ENCODE assay signal across 11 cellular contexts in the genomic region with DNA sequence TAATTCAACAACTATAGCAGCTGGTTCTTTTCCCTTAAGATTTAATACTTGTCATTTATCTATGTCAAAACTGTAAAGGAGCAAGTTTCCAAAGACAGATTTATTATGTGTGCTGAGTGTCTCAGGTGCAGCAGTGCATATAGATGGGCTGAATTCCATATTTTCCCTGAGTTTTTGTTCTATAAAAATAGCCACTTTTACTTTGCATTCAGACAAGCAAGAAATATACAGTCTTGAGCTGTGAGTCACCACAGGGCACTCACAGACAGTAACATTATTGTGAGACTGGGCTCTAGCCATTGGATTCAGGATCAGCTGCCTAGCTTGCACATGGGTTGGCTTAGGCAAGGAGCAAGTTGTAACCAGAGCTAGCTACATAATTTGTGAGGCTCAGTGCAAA.
DNase-seq lines count a peak whose midpoint lies in the region; ATAC-seq, FAIRE-seq and TF ChIP-seq lines count a peak whose summit lies in the region.
"Had no signal": no experiment of that assay in that cellular context is flagged by ENCODE, and none has a peak within 500 bp of the region (broad histone marks: within the 10 kb centered on the region; RNA-seq: fewer than 3 reads in every experiment).

No MANE protein-coding gene starts in this region.

- H3K4me3 ChIP-seq in fibroblast of the aortic adventitia (ENCODE audit: low read depth, low read length) (no peak overlapping the region), WERI-Rb-1 (ENCODE audit: low read depth, low read length) (no peak overlapping the region)
- H3K4me3 ChIP-seq: PC-9 had no signal

- no peaks in the 10 kb centered on the region for H3K9me3 ChIP-seq in WERI-Rb-1 (ENCODE audit: severe bottlenecking)

- H3K27ac ChIP-seq in WERI-Rb-1 = no peak overlapping the region
- H3K27ac ChIP-seq: PC-9 had no signal

- in situ Hi-C loops in Caki2 (cut with HindIII; ENCODE audit: low pct_unique_long_range_greater_than_20kb, low sequenced_read_pairs) = no loop called here

- ATAC-seq in GM19452 (IDR thresholded peaks at IDR 0.05; ENCODE audit: unreplicated experiment) (no peak), GM21717 (IDR thresholded peaks at IDR 0.05; ENCODE audit: unreplicated experiment) (no peak)
- ATAC-seq: natural killer cell treated with Interleukin-12 subunit alpha and Interleukin-12 subunit beta and Interleukin-15 and Interleukin-18, amount 100 ng/mL, for 72 hours had no signal

- FAIRE-seq in RCC 7860 (lab: Jason Lieb, UNC) = no peak
- FAIRE-seq: HepG2 had no signal

- H3K36me3 ChIP-seq in WERI-Rb-1 = no peaks in the 10 kb centered on the region

- DNase-seq in Caki2 (ENCODE audit: low read depth) (peak; percentile 82), RCC 7860 (ENCODE audit: low spot score) (peak; percentile 70), fibroblast of the aortic adventitia (ENCODE audit: low read depth) (peak; percentile 70), pons (ENCODE audit: low spot score) (peak; percentile 89), WERI-Rb-1 (no peak), activated gamma-delta T cell treated with Interleukin-2 at 50 U/mL for 16 hours (no peak)
- DNase-seq: PC-9 had no signal

- no peaks in the 10 kb centered on the region for H3K27me3 ChIP-seq in WERI-Rb-1 (ENCODE audit: insufficient read depth, low read depth, severe bottlenecking)

- TF ChIP-seq CTCF in fibroblast of the aortic adventitia (IDR thresholded peaks at IDR 0.05; ENCODE audit: insufficient read depth, low read length) (no peak), WERI-Rb-1 (IDR thresholded peaks at IDR 0.05; ENCODE audit: low read depth, low read length) (no peak)

Comparison
In these comparisons a context has a peak if more than half of its experiments do, and no peak if none do; other contexts are left out.
1. DNase-seq: peak in Caki2 (single experiment), RCC 7860 (single experiment), fibroblast of the aortic adventitia (single experiment) and pons (single experiment); none in WERI-Rb-1 (single experiment) and activated gamma-delta T cell treated with Interleukin-2 at 50 U/mL for 16 hours (single experiment).